14 cellular contexts compared by ENCODE assay signal in genomic region chr3:173275740-173276139, GRCh38.
A peak's percentile ranks its signal among the peaks of the same experiment; 100 is the strongest.
DNase-seq lines count a peak whose midpoint lies in the region; ATAC-seq and TF ChIP-seq lines count a peak whose summit lies in the region.
"Had no signal": no experiment of that assay in that cellular context is flagged by ENCODE, and none has a peak within 500 bp of the region (broad histone marks: within the 10 kb centered on the region; RNA-seq: fewer than 3 reads in every experiment).

No MANE protein-coding gene starts in this region.

- POLR2A ChIA-PET in WTC11 (lab: Charles Lee) = no interaction called here

- no peak overlapping the region for H3K4me3 Mint-ChIP-seq in WTC11
- H3K4me3 Mint-ChIP-seq in natural killer cell treated with Interleukin-12 subunit alpha and Interleukin-12 subunit beta and Interleukin-15 and Interleukin-18, amount 100 ng/mL, for 72 hours = no peak overlapping the region
- H3K4me3 Mint-ChIP-seq: activated B cell treated with CpG ODN at 0.5 μM for 24 hours had no signal

- H3K27me3 Mint-ChIP-seq in WTC11 (ENCODE audit: low read depth) = no peaks in the 10 kb centered on the region
- no peaks in the 10 kb centered on the region for H3K27me3 Mint-ChIP-seq in natural killer cell treated with Interleukin-12 subunit alpha and Interleukin-12 subunit beta and Interleukin-15 and Interleukin-18, amount 100 ng/mL, for 72 hours
- H3K27me3 Mint-ChIP-seq: activated B cell treated with CpG ODN at 0.5 μM for 24 hours had no signal

- no peak overlapping the region for H3K4me3 ChIP-seq in GM06990 (replicated peaks; ENCODE audit: low read depth, low read length)
- H3K4me3 ChIP-seq: colonic mucosa, gastrocnemius medialis, lower lobe of right lung, transverse colon had no signal

- H3K4me1 Mint-ChIP-seq in WTC11 = peaks cover 19% of the 10 kb centered on the region
- no peaks in the 10 kb centered on the region for H3K4me1 Mint-ChIP-seq in natural killer cell treated with Interleukin-12 subunit alpha and Interleukin-12 subunit beta and Interleukin-15 and Interleukin-18, amount 100 ng/mL, for 72 hours (ENCODE audit: low read depth in 2 of 2)
- H3K4me1 Mint-ChIP-seq: activated B cell treated with CpG ODN at 0.5 μM for 24 hours had no signal

- peaks cover 5% of the 10 kb centered on the region; the same call in 1 of the 2 replicates for H3K36me3 Mint-ChIP-seq in WTC11
- no peaks in the 10 kb centered on the region for H3K36me3 Mint-ChIP-seq in natural killer cell treated with Interleukin-12 subunit alpha and Interleukin-12 subunit beta and Interleukin-15 and Interleukin-18, amount 100 ng/mL, for 72 hours

- no peaks in the 10 kb centered on the region; the same call in 1 of the 2 replicates for H3K27me3 ChIP-seq in GM06990 (replicated peaks; ENCODE audit: control insufficient read depth, insufficient read depth, low read length)
- H3K27me3 ChIP-seq: colonic mucosa, gastrocnemius medialis, transverse colon had no signal

- peak; percentile 46 for TF ChIP-seq CTCF in GM06990 (IDR thresholded peaks at IDR 0.05; ENCODE audit: insufficient read depth, low read length, poor library complexity, severe bottlenecking)
- TF ChIP-seq CTCF in WTC11 (IDR thresholded peaks at IDR 0.05) = no peak

- no peak overlapping the region for H3K27ac Mint-ChIP-seq in WTC11
- H3K27ac Mint-ChIP-seq in natural killer cell treated with Interleukin-12 subunit alpha and Interleukin-12 subunit beta and Interleukin-15 and Interleukin-18, amount 100 ng/mL, for 72 hours = no peak overlapping the region
- H3K27ac Mint-ChIP-seq: activated B cell treated with CpG ODN at 0.5 μM for 24 hours had no signal

- CTCF ChIA-PET in WTC11 (lab: Charles Lee) = interaction anchor here (0.6 to 1.3 kb wide), 15 partner anchors 9 to 352 kb away, joined by 3 to 10 read pairs (median 4); no protein-coding TSS in a partner anchor

- peak; percentile 60 for TF ChIP-seq RAD21 in Ishikawa (IDR thresholded peaks at IDR 0.05; ENCODE audit: low read depth)

- DNase-seq in GM06990 (ENCODE audit: extremely low read depth, insufficient read length) (no peak), WTC11 (ENCODE audit: low spot score) (peak; percentile 46), NCI-H1092 (lab: John Stamatoyannopoulos, UW) (no peak), DMS153 treated with DMSO at 0.1 percent for 48 hours (lab: John Stamatoyannopoulos, UW; ENCODE audit: unreplicated experiment) (no peak)
- DNase-seq in natural killer cell treated with Interleukin-12 subunit alpha and Interleukin-12 subunit beta and Interleukin-15 and Interleukin-18, amount 100 ng/mL, for 72 hours (ENCODE audit: low spot score) = no peak
- DNase-seq in NK-92 treated with Interleukin-12 subunit alpha and Interleukin-12 subunit beta, amount 100 ng/mL, for 24 hours (lab: John Stamatoyannopoulos, UW) = no peak
- DNase-seq: activated B cell treated with CpG ODN at 0.5 μM for 24 hours, activated gamma-delta T cell treated with Interleukin-2 at 50 U/mL for 16 hours, colonic mucosa, gastrocnemius medialis, lower lobe of right lung, transverse colon had no signal

- no peak for TF ChIP-seq EP300 in Ishikawa (IDR thresholded peaks at IDR 0.05; ENCODE audit: borderline replicate concordance)

- peaks cover 14% of the 10 kb centered on the region for H3K9me3 Mint-ChIP-seq in WTC11
- peaks cover 9% of the 10 kb centered on the region for H3K9me3 Mint-ChIP-seq in natural killer cell treated with Interleukin-12 subunit alpha and Interleukin-12 subunit beta and Interleukin-15 and Interleukin-18, amount 100 ng/mL, for 72 hours

- ATAC-seq in GM19467 (IDR thresholded peaks at IDR 0.05; ENCODE audit: unreplicated experiment) (peak; percentile 61), WTC11 (peak; percentile 96)
- no peak for ATAC-seq in natural killer cell treated with Interleukin-12 subunit alpha and Interleukin-12 subunit beta and Interleukin-15 and Interleukin-18, amount 100 ng/mL, for 72 hours
- ATAC-seq: gastrocnemius medialis, lower lobe of right lung had no signal

- no peaks in the 10 kb centered on the region for H3K36me3 ChIP-seq in GM06990 (ENCODE audit: control insufficient read depth, insufficient read depth, low read length)
- H3K36me3 ChIP-seq: colonic mucosa, gastrocnemius medialis, lower lobe of right lung, transverse colon had no signal

TF ChIP-seq in Ishikawa, 13 proteins besides CTCF, POLR2A, EP300 and RAD21:
- TF ChIP-seq ZBTB7A (IDR thresholded peaks at IDR 0.05; ENCODE audit: low read depth) (no peak), EGR1 (IDR thresholded peaks at IDR 0.05) (no peak), REST (IDR thresholded peaks at IDR 0.05; ENCODE audit: low read depth) (no peak), TCF12 (IDR thresholded peaks at IDR 0.05; ENCODE audit: low read depth) (no peak), YY1 (IDR thresholded peaks at IDR 0.05; ENCODE audit: low read depth) (peak; percentile 55; the same call in 1 of the 2 replicates)
TF ChIP-seq in Ishikawa: peak in this region for 1.

TF ChIP-seq in WTC11, 78 proteins besides CTCF, POLR2A, EP300 and RAD21 (continues in another document):
- no peak for TF ChIP-seq ZNF416 (CRISPR knock-in tag; IDR thresholded peaks at IDR 0.05)
- TF ChIP-seq ZBTB21 (CRISPR knock-in tag; IDR thresholded peaks at IDR 0.05; ENCODE audit: borderline replicate concordance) = no peak
- TF ChIP-seq ATF2 (CRISPR knock-in tag; IDR thresholded peaks at IDR 0.05; ENCODE audit: borderline replicate concordance, low read depth) = no peak
- no peak for TF ChIP-seq USF2 (CRISPR knock-in tag; IDR thresholded peaks at IDR 0.05)
- no peak for TF ChIP-seq FOXP1 (CRISPR knock-in tag; IDR thresholded peaks at IDR 0.05; ENCODE audit: borderline replicate concordance)
- no peak for TF ChIP-seq E2F1 (CRISPR knock-in tag; IDR thresholded peaks at IDR 0.05)
- TF ChIP-seq ZNF232 (CRISPR knock-in tag; IDR thresholded peaks at IDR 0.05) = no peak
- no peak for TF ChIP-seq TP53 (CRISPR knock-in tag; IDR thresholded peaks at IDR 0.05)
- TF ChIP-seq ZNF317 (CRISPR knock-in tag; IDR thresholded peaks at IDR 0.05; ENCODE audit: borderline replicate concordance, low read depth) = no peak
- no peak for TF ChIP-seq ZNF532 (CRISPR knock-in tag; IDR thresholded peaks at IDR 0.05; ENCODE audit: borderline replicate concordance)

Comparison
In these comparisons a context has a peak if more than half of its experiments do, and no peak if none do; other contexts are left out.
1. ATAC-seq: peak in GM19467 (single experiment) and WTC11 (single experiment); none in natural killer cell treated with Interleukin-12 subunit alpha and Interleukin-12 subunit beta and Interleukin-15 and Interleukin-18, amount 100 ng/mL, for 72 hours (0 of 2).